In the genomic region with DNA sequence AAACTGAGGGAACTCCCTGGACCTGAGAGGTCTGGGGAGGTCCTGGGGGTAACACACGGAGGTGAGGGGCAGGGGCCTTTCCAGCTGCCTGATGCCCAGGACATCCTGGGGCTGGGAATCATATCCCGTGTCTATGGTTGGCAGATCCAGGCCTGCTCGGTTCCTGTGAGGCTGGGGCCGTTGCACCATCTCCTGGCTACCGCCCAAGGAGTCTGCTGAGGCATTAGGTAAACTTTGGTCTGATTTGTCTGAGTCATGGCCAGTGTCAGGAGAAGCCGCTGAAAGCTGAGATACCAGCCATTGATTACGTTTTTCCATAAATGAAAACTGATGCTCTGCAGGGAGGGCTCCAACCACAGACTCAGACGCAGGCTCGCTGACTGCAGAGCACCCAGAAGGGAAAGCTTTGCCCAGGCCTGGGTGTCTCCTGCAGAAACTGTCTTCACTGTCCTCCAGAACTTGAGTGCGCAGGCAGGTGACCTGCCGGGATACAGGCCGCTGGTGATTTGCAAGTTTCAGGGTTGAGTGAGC, we compare ENCODE assay signal across 1 cellular context.
TF ChIP-seq lines count a peak whose summit lies in the region.

No MANE protein-coding gene starts in this region.

TF ChIP-seq in GM12878, 131 proteins besides CTCF, POLR2A, EP300 and RAD21 (continued from another document):
- TF ChIP-seq, protein P1, sequence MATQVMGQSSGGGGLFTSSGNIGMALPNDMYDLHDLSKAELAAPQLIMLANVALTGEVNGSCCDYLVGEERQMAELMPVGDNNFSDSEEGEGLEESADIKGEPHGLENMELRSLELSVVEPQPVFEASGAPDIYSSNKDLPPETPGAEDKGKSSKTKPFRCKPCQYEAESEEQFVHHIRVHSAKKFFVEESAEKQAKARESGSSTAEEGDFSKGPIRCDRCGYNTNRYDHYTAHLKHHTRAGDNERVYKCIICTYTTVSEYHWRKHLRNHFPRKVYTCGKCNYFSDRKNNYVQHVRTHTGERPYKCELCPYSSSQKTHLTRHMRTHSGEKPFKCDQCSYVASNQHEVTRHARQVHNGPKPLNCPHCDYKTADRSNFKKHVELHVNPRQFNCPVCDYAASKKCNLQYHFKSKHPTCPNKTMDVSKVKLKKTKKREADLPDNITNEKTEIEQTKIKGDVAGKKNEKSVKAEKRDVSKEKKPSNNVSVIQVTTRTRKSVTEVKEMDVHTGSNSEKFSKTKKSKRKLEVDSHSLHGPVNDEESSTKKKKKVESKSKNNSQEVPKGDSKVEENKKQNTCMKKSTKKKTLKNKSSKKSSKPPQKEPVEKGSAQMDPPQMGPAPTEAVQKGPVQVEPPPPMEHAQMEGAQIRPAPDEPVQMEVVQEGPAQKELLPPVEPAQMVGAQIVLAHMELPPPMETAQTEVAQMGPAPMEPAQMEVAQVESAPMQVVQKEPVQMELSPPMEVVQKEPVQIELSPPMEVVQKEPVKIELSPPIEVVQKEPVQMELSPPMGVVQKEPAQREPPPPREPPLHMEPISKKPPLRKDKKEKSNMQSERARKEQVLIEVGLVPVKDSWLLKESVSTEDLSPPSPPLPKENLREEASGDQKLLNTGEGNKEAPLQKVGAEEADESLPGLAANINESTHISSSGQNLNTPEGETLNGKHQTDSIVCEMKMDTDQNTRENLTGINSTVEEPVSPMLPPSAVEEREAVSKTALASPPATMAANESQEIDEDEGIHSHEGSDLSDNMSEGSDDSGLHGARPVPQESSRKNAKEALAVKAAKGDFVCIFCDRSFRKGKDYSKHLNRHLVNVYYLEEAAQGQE (IDR thresholded peaks at IDR 0.05; ENCODE audit: low read depth, low read length), result no peak
- no peak for TF ChIP-seq BHLHE40 (IDR thresholded peaks at IDR 0.05; ENCODE audit: borderline replicate concordance in 1 of 2, low read depth in 2 of 2, low read length in 1 of 2)
- TF ChIP-seq CHD1 (IDR thresholded peaks at IDR 0.05; ENCODE audit: low read depth, low read length), result no peak
- no peak for TF ChIP-seq SMAD5 (IDR thresholded peaks at IDR 0.05; ENCODE audit: low read depth)
- TF ChIP-seq, protein P2, sequence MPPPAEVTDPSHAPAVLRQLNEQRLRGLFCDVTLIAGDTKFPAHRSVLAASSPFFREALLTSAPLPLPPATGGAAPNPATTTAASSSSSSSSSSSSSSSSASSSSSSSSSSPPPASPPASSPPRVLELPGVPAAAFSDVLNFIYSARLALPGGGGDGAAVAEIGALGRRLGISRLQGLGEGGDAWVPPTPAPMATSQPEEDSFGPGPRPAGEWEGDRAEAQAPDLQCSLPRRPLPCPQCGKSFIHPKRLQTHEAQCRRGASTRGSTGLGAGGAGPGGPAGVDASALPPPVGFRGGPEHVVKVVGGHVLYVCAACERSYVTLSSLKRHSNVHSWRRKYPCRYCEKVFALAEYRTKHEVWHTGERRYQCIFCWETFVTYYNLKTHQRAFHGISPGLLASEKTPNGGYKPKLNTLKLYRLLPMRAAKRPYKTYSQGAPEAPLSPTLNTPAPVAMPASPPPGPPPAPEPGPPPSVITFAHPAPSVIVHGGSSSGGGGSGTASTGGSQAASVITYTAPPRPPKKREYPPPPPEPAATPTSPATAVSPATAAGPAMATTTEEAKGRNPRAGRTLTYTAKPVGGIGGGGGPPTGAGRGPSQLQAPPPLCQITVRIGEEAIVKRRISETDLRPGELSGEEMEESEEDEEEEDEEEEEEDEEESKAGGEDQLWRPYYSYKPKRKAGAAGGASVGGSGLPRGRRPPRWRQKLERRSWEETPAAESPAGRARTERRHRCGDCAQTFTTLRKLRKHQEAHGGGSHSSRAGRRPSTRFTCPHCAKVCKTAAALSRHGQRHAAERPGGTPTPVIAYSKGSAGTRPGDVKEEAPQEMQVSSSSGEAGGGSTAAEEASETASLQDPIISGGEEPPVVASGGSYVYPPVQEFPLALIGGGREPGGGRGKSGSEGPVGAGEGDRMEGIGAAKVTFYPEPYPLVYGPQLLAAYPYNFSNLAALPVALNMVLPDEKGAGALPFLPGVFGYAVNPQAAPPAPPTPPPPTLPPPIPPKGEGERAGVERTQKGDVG (CRISPR knock-in tag; IDR thresholded peaks at IDR 0.05), result no peak
- TF ChIP-seq TCF3 (IDR thresholded peaks at IDR 0.05; ENCODE audit: borderline replicate concordance, insufficient read depth, low read depth, low read length), result no peak
